8 cellular contexts compared by ENCODE assay signal in genomic region chr10:101032637-101033201, GRCh38. TPM values are rescaled to one million over a fixed set of nuclear protein-coding genes. Genes with fewer than 3 reads are reported as not detected.
A peak's percentile ranks its signal among the peaks of the same experiment; 100 is the strongest.
DNase-seq lines count a peak whose midpoint lies in the region; ATAC-seq and TF ChIP-seq lines count a peak whose summit lies in the region.

No MANE protein-coding gene starts in this region.

- peak overlapping the region; percentile 96 to 99 (median 97) for H3K4me3 Mint-ChIP-seq in CD4-positive, CD25-positive, alpha-beta regulatory T cell

- peak; percentile 10 to 17 for ATAC-seq in CD4-positive, CD25-positive, alpha-beta regulatory T cell (ENCODE audit: low read depth in 2 of 2)
- ATAC-seq in HG02852 (IDR thresholded peaks at IDR 0.05; ENCODE audit: unreplicated experiment) = peak; percentile 3

- peak in 2 of 3 donors; percentile 27 to 54 for DNase-seq in CD4-positive, CD25-positive, alpha-beta regulatory T cell
- DNase-seq in ascending aorta (ENCODE audit: low spot score in 2 of 2) (peak; percentile 41 to 87), hippocampal formation (lab: John Stamatoyannopoulos, UW) (peak; percentile 71 to 76), renal cortical epithelial cell (ENCODE audit: low read depth) (peak; percentile 79), DMS114 treated with DMSO at 0.1 percent for 48 hours (lab: John Stamatoyannopoulos, UW; ENCODE audit: unreplicated experiment) (no peak)
- DNase-seq in activated CD4-positive, CD25-positive, alpha-beta regulatory T cell (lab: John Stamatoyannopoulos, UW) = no peak

- no peak overlapping the region for H2AFZ ChIP-seq in SU-DHL-6 (ENCODE audit: low read depth, low read length, severe bottlenecking)

- no peaks in the 10 kb centered on the region for H3F3A ChIP-seq in SU-DHL-6 (ENCODE audit: insufficient read depth)

- H3K4me3 ChIP-seq in CD4-positive, CD25-positive, alpha-beta regulatory T cell (ENCODE audit: low read depth, low read length) = peak overlapping the region; percentile 73
- no peak overlapping the region for H3K4me3 ChIP-seq in SU-DHL-6 (ENCODE audit: insufficient read depth, low read length, poor library complexity, severe bottlenecking)
- peak overlapping the region; percentile 72 to 92 for H3K4me3 ChIP-seq in ascending aorta

- TF ChIP-seq CTCF in SU-DHL-6 (IDR thresholded peaks at IDR 0.05; ENCODE audit: insufficient read depth, low read length, poor library complexity, severe bottlenecking) (no peak), ascending aorta (IDR thresholded peaks at IDR 0.05) (no peak)

- no peaks in the 10 kb centered on the region for H3K9me3 Mint-ChIP-seq in CD4-positive, CD25-positive, alpha-beta regulatory T cell

- H3K9me3 ChIP-seq in CD4-positive, CD25-positive, alpha-beta regulatory T cell (ENCODE audit: control insufficient read depth in 2 of 2, low read length in 2 of 2) = no peaks in the 10 kb centered on the region
- H3K9me3 ChIP-seq in SU-DHL-6 (ENCODE audit: insufficient read depth, low read length) (no peaks in the 10 kb centered on the region), ascending aorta (no peaks in the 10 kb centered on the region)

- H3K9me2 ChIP-seq in SU-DHL-6 (replicated peaks; ENCODE audit: insufficient read depth, low read length) = no peaks in the 10 kb centered on the region

- peaks cover 4 to 29% (median 18%) of the 10 kb centered on the region in 4 donors for H3K4me1 Mint-ChIP-seq in CD4-positive, CD25-positive, alpha-beta regulatory T cell

- no peaks in the 10 kb centered on the region for H4K20me1 ChIP-seq in SU-DHL-6 (ENCODE audit: low read depth, low read length)

- H3K4me1 ChIP-seq in CD4-positive, CD25-positive, alpha-beta regulatory T cell (ENCODE audit: control insufficient read depth, insufficient read depth, low read length, poor library complexity, severe bottlenecking) = peaks cover 32% of the 10 kb centered on the region
- H3K4me1 ChIP-seq in ascending aorta = peaks cover 20 to 30% of the 10 kb centered on the region in 2 donors

- H3K79me2 ChIP-seq in SU-DHL-6 (ENCODE audit: insufficient read depth, low read length) = no peaks in the 10 kb centered on the region

- peak overlapping the region; percentile 80 for H3K4me2 ChIP-seq in SU-DHL-6 (ENCODE audit: low read depth, low read length, poor library complexity, severe bottlenecking)

- H3K27me3 ChIP-seq in CD4-positive, CD25-positive, alpha-beta regulatory T cell (ENCODE audit: control insufficient read depth, insufficient read depth, low read length) = no peaks in the 10 kb centered on the region
- H3K27me3 ChIP-seq in SU-DHL-6 (ENCODE audit: low read length) (no peaks in the 10 kb centered on the region), ascending aorta (no peaks in the 10 kb centered on the region)

- no peak overlapping the region for H3K9ac ChIP-seq in SU-DHL-6 (ENCODE audit: low read length)

- H3K27ac ChIP-seq in CD4-positive, CD25-positive, alpha-beta regulatory T cell (ENCODE audit: insufficient read depth, low read length, poor library complexity, severe bottlenecking) = peak overlapping the region; percentile 94
- H3K27ac ChIP-seq in SU-DHL-6 (ENCODE audit: low read depth, low read length) = no peak overlapping the region
- H3K27ac ChIP-seq in ascending aorta = peak overlapping the region; percentile 99

- peak overlapping the region; percentile 75 to 98 (median 95) for H3K27ac Mint-ChIP-seq in CD4-positive, CD25-positive, alpha-beta regulatory T cell

- H3K27me3 Mint-ChIP-seq in CD4-positive, CD25-positive, alpha-beta regulatory T cell = peaks cover 14% of the 10 kb centered on the region

- intact Hi-C loops in ascending aorta (cut with DNase I) = loop anchor here (10.0 kb wide), 1 partner anchor 118 kb away; the partner anchor contains the start of gene SLF2

- H3K36me3 ChIP-seq in CD4-positive, CD25-positive, alpha-beta regulatory T cell (ENCODE audit: control insufficient read depth, insufficient read depth, low read length) = peaks cover 32% of the 10 kb centered on the region
- no peaks in the 10 kb centered on the region for H3K36me3 ChIP-seq in SU-DHL-6 (ENCODE audit: low read length)
- peaks cover 34 to 36% of the 10 kb centered on the region in 2 donors for H3K36me3 ChIP-seq in ascending aorta

- H3K36me3 Mint-ChIP-seq in CD4-positive, CD25-positive, alpha-beta regulatory T cell = peaks cover 22% of the 10 kb centered on the region

RNA-seq across cellular contexts. Expression of gene SFXN3, which starts 1.7 kb away (rescaled TPM):
- total RNA-seq in CD4-positive, CD25-positive, alpha-beta regulatory T cell = 70.4 TPM
- polyA plus RNA-seq in CD4-positive, CD25-positive, alpha-beta regulatory T cell = 10 to 100 TPM; 17.7 to 21.1 (median 20.2) TPM
- 72.4 TPM for total RNA-seq in ascending aorta
- 35.8 and 40.9 TPM in 2 replicates for total RNA-seq in renal cortical epithelial cell

RNA-seq across cellular contexts. Expression of gene PDZD7, which starts 1.8 kb away (rescaled TPM):
- total RNA-seq in CD4-positive, CD25-positive, alpha-beta regulatory T cell = 3.5 TPM
- polyA plus RNA-seq in CD4-positive, CD25-positive, alpha-beta regulatory T cell = 1 to 10 TPM in 1 of 4 donors, under 1 TPM in 3; 0.59 to 1.1 (median 0.70) TPM
- total RNA-seq in ascending aorta (0.53 TPM), renal cortical epithelial cell (1.3 and 4.7 TPM in 2 replicates)

RNA-seq across cellular contexts. Expression of gene KAZALD1, which starts 29.1 kb away (rescaled TPM):
- total RNA-seq in CD4-positive, CD25-positive, alpha-beta regulatory T cell = not detected
- polyA plus RNA-seq in CD4-positive, CD25-positive, alpha-beta regulatory T cell = under 1 TPM in 1 of 4 donors, not detected in 3; 0.62 TPM
- total RNA-seq in ascending aorta (5.7 TPM), renal cortical epithelial cell (1.0 and 1.1 TPM in 2 replicates)

RNA-seq across cellular contexts. Expression of gene LZTS2, which starts 33.1 kb away (rescaled TPM):
- 19.3 TPM for total RNA-seq in CD4-positive, CD25-positive, alpha-beta regulatory T cell
- 10 to 100 TPM; 11.0 to 16.4 (median 12.3) TPM for polyA plus RNA-seq in CD4-positive, CD25-positive, alpha-beta regulatory T cell
- 169 TPM for total RNA-seq in ascending aorta
- total RNA-seq in renal cortical epithelial cell = 72.9 and 77.3 TPM in 2 replicates

RNA-seq across cellular contexts. Expression of gene TWNK, which starts 45.4 kb away (rescaled TPM):
- 3.4 TPM for total RNA-seq in CD4-positive, CD25-positive, alpha-beta regulatory T cell
- polyA plus RNA-seq in CD4-positive, CD25-positive, alpha-beta regulatory T cell = 10 to 100 TPM in 1 of 4 donors, 1 to 10 TPM in 3; 3.8 to 12.8 (median 6.7) TPM
- total RNA-seq in ascending aorta (11.5 TPM), renal cortical epithelial cell (8.7 and 16.8 TPM in 2 replicates)

Comparison
In these comparisons a context has a peak if more than half of its experiments do, and no peak if none do; other contexts are left out.
1. DNase-seq: peak in CD4-positive, CD25-positive, alpha-beta regulatory T cell (2 of 3), ascending aorta (2 of 2), hippocampal formation (2 of 2) and renal cortical epithelial cell (single experiment); none in DMS114 treated with DMSO at 0.1 percent for 48 hours (single experiment) and activated CD4-positive, CD25-positive, alpha-beta regulatory T cell (0 of 4).